In the genomic region with DNA sequence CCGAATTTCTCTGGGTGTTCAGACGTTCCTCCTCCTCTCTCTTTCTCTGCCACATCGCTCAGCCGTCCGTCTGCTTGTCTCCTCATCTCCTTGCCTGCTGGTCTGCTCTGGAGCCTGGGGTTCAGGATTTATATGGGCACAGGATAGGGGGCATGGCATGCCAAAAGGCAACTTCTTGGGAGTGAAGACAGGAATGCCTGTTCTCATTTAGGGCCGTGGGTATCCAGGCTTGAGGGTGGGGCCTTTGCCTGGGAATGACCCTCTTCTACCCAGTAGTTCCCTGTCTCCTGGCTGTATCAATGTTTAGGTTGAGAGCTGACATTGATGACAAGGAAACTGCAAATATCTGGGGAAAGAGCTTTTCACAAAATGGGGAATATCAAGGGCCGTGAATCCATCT, we compare ENCODE assay signal across 32 cellular contexts.
"Had no signal": no experiment of that assay in that cellular context is flagged by ENCODE, and none has a peak within 500 bp of the region (broad histone marks: within the 10 kb centered on the region; RNA-seq: fewer than 3 reads in every experiment).

No MANE protein-coding gene starts in this region.

- H3K4me1 ChIP-seq: adrenal gland, body of pancreas, gastrocnemius medialis had no signal

- H3K9me3 Mint-ChIP-seq: activated B cell treated with CpG ODN at 0.5 μM for 24 hours; activated CD8-positive, alpha-beta T cell treated with anti-CD3 and anti-CD28 coated beads for 36 hours; activated naive CD4-positive, alpha-beta T cell treated with anti-CD3 and anti-CD28 coated beads for 36 hours; activated naive CD4-positive, alpha-beta T cell treated with anti-CD3 and anti-CD28 coated beads, Interleukin-2, amount 50 U/mL, for 24 hours; activated naive CD8-positive, alpha-beta T cell treated with anti-CD3 and anti-CD28 coated beads for 36 hours; activated naive CD8-positive, alpha-beta T cell treated with anti-CD3 and anti-CD28 coated beads, Interleukin-2, amount 50 U/mL, for 24 hours; activated T-cell treated with anti-CD3 and anti-CD28 coated beads, Interleukin-2, amount 50 U/mL, for 4 hours; activated T-helper 2 cell treated with anti-CD3 and anti-CD28 coated beads, Interferon-gamma antibody, Interleukin-2, Interleukin-4, amounts not matched to agents 10 μg/mL and 5 μg/mL and 100 μg/mL, durations not matched to agents 14 hours and 24 hours and 36 hours; dendritic cell treated with granulocyte-macrophage colony-stimulating factor and Interleukin-4, amounts not matched to agents 40 ng/mL and 50 ng/mL, for 4 days; endodermal cell; T-helper 2 cell treated with Interferon-gamma antibody and Interleukin-4, amounts not matched to agents 5 μg/mL and 100 μg/mL, for 36 hours had no signal

- H3K4me3 Mint-ChIP-seq: activated B cell treated with CpG ODN at 0.5 μM for 24 hours; activated CD8-positive, alpha-beta T cell treated with anti-CD3 and anti-CD28 coated beads for 36 hours; activated naive CD4-positive, alpha-beta T cell treated with anti-CD3 and anti-CD28 coated beads for 36 hours; activated naive CD4-positive, alpha-beta T cell treated with anti-CD3 and anti-CD28 coated beads, Interleukin-2, amount 50 U/mL, for 24 hours; activated naive CD8-positive, alpha-beta T cell treated with anti-CD3 and anti-CD28 coated beads for 36 hours; activated naive CD8-positive, alpha-beta T cell treated with anti-CD3 and anti-CD28 coated beads, Interleukin-2, amount 50 U/mL, for 24 hours; activated T-cell treated with anti-CD3 and anti-CD28 coated beads, Interleukin-2, amount 50 U/mL, for 4 hours; dendritic cell treated with granulocyte-macrophage colony-stimulating factor and Interleukin-4, amounts not matched to agents 40 ng/mL and 50 ng/mL, for 4 days; endodermal cell; T-helper 17 cell; T-helper 2 cell treated with Interferon-gamma antibody and Interleukin-4, amounts not matched to agents 5 μg/mL and 100 μg/mL, for 36 hours had no signal

- H3K36me3 Mint-ChIP-seq: activated naive CD4-positive, alpha-beta T cell treated with anti-CD3 and anti-CD28 coated beads, Interleukin-2, amount 50 U/mL, for 24 hours; activated naive CD8-positive, alpha-beta T cell treated with anti-CD3 and anti-CD28 coated beads for 36 hours had no signal

- DNase-seq: activated B cell treated with CpG ODN at 0.5 μM for 24 hours; activated CD4-positive, alpha-beta T cell treated with anti-CD3 and anti-CD28 coated beads for 48 hours; activated CD4-positive, alpha-beta T cell treated with anti-CD3 and anti-CD28 coated beads, Interleukin-2, amount 50 U/mL, for 1 hour; activated CD4-positive, alpha-beta T cell treated with anti-CD3 and anti-CD28 coated beads, Interleukin-2, amount 50 U/mL, for 48 hours; activated CD8-positive, alpha-beta memory T cell treated with anti-CD3 and anti-CD28 coated beads for 24 hours; activated CD8-positive, alpha-beta T cell treated with anti-CD3 and anti-CD28 coated beads for 36 hours; activated effector memory CD4-positive, alpha-beta T cell treated with anti-CD3 and anti-CD28 coated beads, Interleukin-2, amount 50 U/mL, for 16 hours; activated naive CD4-positive, alpha-beta T cell treated with anti-CD3 and anti-CD28 coated beads for 36 hours; activated naive CD8-positive, alpha-beta T cell treated with anti-CD3 and anti-CD28 coated beads for 36 hours; activated naive CD8-positive, alpha-beta T cell treated with anti-CD3 and anti-CD28 coated beads, Interleukin-2, amount 50 U/mL, for 24 hours; activated T-cell treated with anti-CD3 and anti-CD28 coated beads, Interleukin-2, amount 50 U/mL, for 4 hours; adrenal gland; amygdala; aorta; body of pancreas; caudate nucleus; dorsolateral prefrontal cortex; effector memory CD4-positive, alpha-beta T cell; endodermal cell; foreskin keratinocyte; gastrocnemius medialis; T-helper 1 cell; T-helper 17 cell; T1000; WERI-Rb-1 had no signal

- H3K27me3 ChIP-seq: body of pancreas, foreskin keratinocyte had no signal

- ATAC-seq: activated CD4-positive, CD25-positive, alpha-beta regulatory T cell treated with anti-CD3 and anti-CD28 coated beads, Interleukin-2, amount 50 U/mL, for 24 hours; activated CD8-positive, alpha-beta T cell treated with anti-CD3 and anti-CD28 coated beads for 36 hours; activated naive CD8-positive, alpha-beta T cell treated with anti-CD3 and anti-CD28 coated beads, Interleukin-2, amount 50 U/mL, for 24 hours; activated T-cell treated with anti-CD3 and anti-CD28 coated beads, Interleukin-2, amount 50 U/mL, for 4 hours; body of pancreas; esophagus mucosa; foreskin keratinocyte; gastrocnemius medialis; T-helper 17 cell had no signal

- H3K9me3 ChIP-seq: adrenal gland, body of pancreas, gastrocnemius medialis had no signal

- H3K27ac ChIP-seq: adrenal gland, body of pancreas, coronary artery, dorsolateral prefrontal cortex, foreskin keratinocyte, gastrocnemius medialis, WERI-Rb-1 had no signal

- H3K4me3 ChIP-seq: adrenal gland, body of pancreas, coronary artery, dorsolateral prefrontal cortex, gastrocnemius medialis had no signal

- H3K27me3 Mint-ChIP-seq: dendritic cell treated with granulocyte-macrophage colony-stimulating factor and Interleukin-4, amounts not matched to agents 40 ng/mL and 50 ng/mL, for 4 days had no signal

- H3K4me1 Mint-ChIP-seq: activated B cell treated with CpG ODN at 0.5 μM for 24 hours; activated naive CD4-positive, alpha-beta T cell treated with anti-CD3 and anti-CD28 coated beads, Interleukin-2, amount 50 U/mL, for 24 hours; activated naive CD8-positive, alpha-beta T cell treated with anti-CD3 and anti-CD28 coated beads for 36 hours; activated naive CD8-positive, alpha-beta T cell treated with anti-CD3 and anti-CD28 coated beads, Interleukin-2, amount 50 U/mL, for 24 hours had no signal

- H3K36me3 ChIP-seq: adrenal gland, gastrocnemius medialis, WERI-Rb-1 had no signal

- H3K27ac Mint-ChIP-seq: activated B cell treated with CpG ODN at 0.5 μM for 24 hours; activated CD8-positive, alpha-beta T cell treated with anti-CD3 and anti-CD28 coated beads for 36 hours; activated naive CD4-positive, alpha-beta T cell treated with anti-CD3 and anti-CD28 coated beads for 36 hours; activated naive CD4-positive, alpha-beta T cell treated with anti-CD3 and anti-CD28 coated beads, Interleukin-2, amount 50 U/mL, for 24 hours; activated naive CD8-positive, alpha-beta T cell treated with anti-CD3 and anti-CD28 coated beads for 36 hours; activated naive CD8-positive, alpha-beta T cell treated with anti-CD3 and anti-CD28 coated beads, Interleukin-2, amount 50 U/mL, for 24 hours; activated T-helper 2 cell treated with anti-CD3 and anti-CD28 coated beads, Interferon-gamma antibody, Interleukin-2, Interleukin-4, amounts not matched to agents 10 μg/mL and 5 μg/mL and 100 μg/mL, durations not matched to agents 14 hours and 24 hours and 36 hours; dendritic cell treated with granulocyte-macrophage colony-stimulating factor and Interleukin-4, amounts not matched to agents 40 ng/mL and 50 ng/mL, for 4 days; endodermal cell; T-helper 17 cell; T-helper 2 cell treated with Interferon-gamma antibody and Interleukin-4, amounts not matched to agents 5 μg/mL and 100 μg/mL, for 36 hours had no signal
